Comparison of ENCODE assay signal across 14 cellular contexts in the genomic region with DNA sequence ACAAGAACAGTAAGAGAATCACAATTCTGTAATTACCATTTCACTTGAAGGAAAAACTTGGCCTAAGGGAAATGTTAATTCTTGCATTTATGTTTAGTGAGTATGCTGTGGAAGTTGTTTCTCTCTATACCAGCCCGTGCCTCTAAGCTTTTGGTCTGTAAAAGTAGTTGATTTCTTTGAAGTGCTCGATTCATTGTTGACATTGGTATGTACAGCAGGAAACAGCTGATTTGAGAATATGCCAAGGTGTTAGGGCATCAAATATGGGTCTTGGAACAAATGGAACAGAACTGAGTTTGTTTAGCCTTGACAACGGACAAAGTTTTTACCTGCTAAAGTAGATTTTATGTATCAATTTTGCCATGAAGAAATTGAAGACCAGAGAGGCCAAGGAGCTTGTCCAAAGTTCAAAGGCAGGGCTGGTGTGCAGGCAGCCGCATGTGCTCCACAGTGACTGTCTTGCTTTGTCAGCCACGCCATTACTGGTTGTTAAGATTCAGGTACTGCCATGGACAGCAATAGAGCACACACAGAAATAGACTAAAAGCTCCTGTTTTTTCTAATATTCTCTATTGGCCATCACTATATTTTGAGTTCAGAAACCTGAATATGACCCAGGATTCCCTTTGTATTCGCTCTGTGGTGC.
"Had no signal": no experiment of that assay in that cellular context is flagged by ENCODE, and none has a peak within 500 bp of the region (broad histone marks: within the 10 kb centered on the region; RNA-seq: fewer than 3 reads in every experiment).

No MANE protein-coding gene starts in this region.

- H3K36me3 ChIP-seq: suprapubic skin, tibial artery, upper lobe of left lung, vagina had no signal

- H3K4me3 ChIP-seq: suprapubic skin, tibial artery, upper lobe of left lung, vagina had no signal

- H3K9me3 ChIP-seq: suprapubic skin, tibial artery, upper lobe of left lung, vagina had no signal

- DNase-seq: erythroblast; foreskin keratinocyte; head of caudate nucleus; hippocampal formation; natural killer cell; right cardiac atrium; stimulated activated CD4-positive, alpha-beta T cell treated with anti-CD3 and anti-CD28 coated beads, Interleukin-4, amount 100 ng/mL, for 1 hour; stimulated activated CD8-positive, alpha-beta memory T cell treated with anti-CD3 and anti-CD28 coated beads, Interleukin-4, amount 100 ng/mL, for 48 hours; stimulated activated naive CD8-positive, alpha-beta T cell treated with anti-CD3 and anti-CD28 coated beads, Interleukin-15, Interleukin-2, amounts not matched to agents 100 U/mL and 50 U/mL, for 24 hours; tibial artery; upper lobe of left lung had no signal

- H3K27ac ChIP-seq: foreskin keratinocyte, suprapubic skin, upper lobe of left lung, vagina had no signal

- H3K27me3 ChIP-seq: foreskin keratinocyte, suprapubic skin, tibial artery, upper lobe of left lung, vagina had no signal

- ATAC-seq: foreskin keratinocyte; natural killer cell; right cardiac atrium; stimulated activated effector memory CD8-positive, alpha-beta T cell treated with anti-CD3 and anti-CD28 coated beads, Interleukin-12 subunit alpha, Interleukin-12 subunit beta, amount 100 ng/mL, for 72 hours; stimulated activated naive CD8-positive, alpha-beta T cell treated with anti-CD3 and anti-CD28 coated beads, Interleukin-15, Interleukin-2, amounts not matched to agents 100 U/mL and 50 U/mL, for 24 hours had no signal

- H3K4me1 ChIP-seq: foreskin keratinocyte, suprapubic skin, upper lobe of left lung, vagina had no signal
